In the genomic region with DNA sequence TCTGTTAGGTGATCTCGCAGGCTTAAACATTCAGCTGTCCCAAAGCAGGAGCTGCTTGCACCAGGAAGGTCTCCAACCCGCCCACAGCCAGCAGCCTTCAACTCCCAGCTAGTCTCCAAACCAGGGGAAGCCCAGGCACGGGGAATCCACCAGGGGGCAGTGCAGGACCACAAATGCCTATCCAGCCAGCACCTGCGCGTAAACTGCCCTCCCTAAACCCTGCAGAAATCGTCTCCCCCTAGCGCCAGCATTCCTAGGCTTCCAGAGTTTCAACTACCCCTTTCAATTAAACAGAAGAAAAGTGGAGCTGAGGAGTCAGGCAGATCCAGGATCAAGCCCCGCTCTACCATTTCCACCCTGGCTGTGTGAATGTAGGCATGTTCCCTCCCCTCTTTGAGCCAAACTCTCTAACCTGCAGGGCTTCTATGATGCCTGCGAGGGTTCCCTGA, we compare ENCODE assay signal across 8 cellular contexts.
A peak's percentile ranks its signal among the peaks of the same experiment; 100 is the strongest.
DNase-seq lines count a peak whose midpoint lies in the region; ATAC-seq, FAIRE-seq and TF ChIP-seq lines count a peak whose summit lies in the region.

No MANE protein-coding gene starts in this region.

- peaks cover 0 to 8% (median 3%) of the 10 kb centered on the region in 4 donors for H3K4me1 ChIP-seq in tibial artery

- H3K27ac ChIP-seq in tibial artery, result no peak overlapping the region

- no peaks in the 10 kb centered on the region for H3K36me3 ChIP-seq in tibial artery

- no peaks in the 10 kb centered on the region for H3K9me3 ChIP-seq in tibial artery

- DNase-seq in DMS53 (lab: John Stamatoyannopoulos, UW), result peak; percentile 95
- DNase-seq in H54 (ENCODE audit: insufficient read length, low spot score), result peak; percentile 94
- peak; percentile 83 for DNase-seq in NAMALWA (ENCODE audit: low spot score)
- peak; percentile 91 for DNase-seq in SK-MEL-5 (ENCODE audit: low read depth, low spot score)
- peak; percentile 89 for DNase-seq in activated gamma-delta T cell treated with anti-CD3 and anti-CD28 coated beads, Interleukin-2, amount 50 U/mL, for 16 hours (ENCODE audit: low read depth)
- peak; percentile 81 for DNase-seq in germinal center (ENCODE audit: low spot score)
- DNase-seq in omental fat pad (ENCODE audit: low spot score), result peak; percentile 95
- peak; percentile 89 to 90 for DNase-seq in tibial artery

- no peak for TF ChIP-seq POLR2A in H54 (IDR thresholded peaks at IDR 0.05; ENCODE audit: low read depth, low read length)

- peaks cover 0 to 55% of the 10 kb centered on the region in 2 donors for H3K27me3 ChIP-seq in tibial artery

- ATAC-seq in omental fat pad (ENCODE audit: low FRiP score), result peak; percentile 75

- peak; percentile 50 for FAIRE-seq in H54 (lab: Jason Lieb, UNC)

- in situ Hi-C loops in SK-MEL-5 (cut with HindIII; ENCODE audit: low pct_unique_long_range_greater_than_20kb, low sequenced_read_pairs), result no loop called here

- no peak overlapping the region for H3K4me3 ChIP-seq in tibial artery

- TF ChIP-seq CTCF in omental fat pad (IDR thresholded peaks at IDR 0.05) (peak in 2 of 3 donors; percentile 63), tibial artery (IDR thresholded peaks at IDR 0.05) (peak; percentile 86 to 93)

- intact Hi-C loops in tibial artery (cut with DNase I; ENCODE audit: low total_unique reads), result loop anchor here (5.0 kb wide), 1 partner anchor 198 kb away; no protein-coding TSS in a partner anchor
